Comparison of ENCODE assay signal across 15 cellular contexts in the genomic region with DNA sequence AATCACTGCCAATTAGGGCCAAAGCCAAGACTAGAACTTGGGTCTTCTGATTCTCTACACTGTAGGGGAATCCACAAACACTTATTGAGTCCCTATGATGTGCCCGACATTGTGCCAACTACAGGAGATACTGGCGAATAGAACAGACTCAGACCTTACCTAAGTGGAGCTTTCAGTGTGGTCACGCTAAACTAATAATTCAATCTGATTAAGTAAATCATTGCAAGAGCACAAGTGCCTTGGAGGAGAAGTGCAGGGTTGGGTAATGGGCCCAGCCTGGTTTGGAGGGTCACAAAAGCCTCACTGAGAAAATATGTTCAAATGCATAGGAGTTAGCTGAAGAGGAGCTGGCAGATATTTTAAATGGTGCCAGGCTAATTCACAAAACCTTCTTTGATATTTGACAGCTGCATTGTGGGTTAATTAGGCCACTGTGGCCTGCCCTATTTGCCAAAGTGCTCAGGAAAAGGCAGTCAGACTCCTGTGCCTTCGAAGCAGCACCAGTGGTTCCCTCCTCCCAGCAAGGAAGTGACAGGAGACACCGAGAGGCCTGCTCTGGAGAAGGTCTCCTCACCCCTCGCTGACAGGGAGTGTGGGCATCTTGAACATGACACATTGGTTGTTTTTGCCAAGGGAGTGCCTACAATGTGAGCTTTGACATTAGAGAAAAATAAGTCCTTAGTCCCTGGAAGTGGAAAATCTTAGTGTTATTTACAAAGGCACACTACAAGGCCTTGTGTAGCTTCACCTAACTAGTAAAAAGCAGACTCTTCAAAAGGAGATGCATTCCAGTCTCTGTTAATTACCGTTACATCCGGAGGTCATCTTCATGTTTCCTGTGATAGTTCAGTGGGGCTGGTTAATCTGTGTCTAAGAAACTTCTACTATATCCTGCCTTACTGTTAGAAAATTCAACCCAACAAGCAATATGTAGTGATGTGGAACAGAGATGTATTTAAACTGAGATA. TPM values are rescaled to one million over a fixed set of nuclear protein-coding genes. Genes with fewer than 3 reads are reported as not detected.
A peak's percentile ranks its signal among the peaks of the same experiment; 100 is the strongest.
DNase-seq lines count a peak whose midpoint lies in the region; ATAC-seq and TF ChIP-seq lines count a peak whose summit lies in the region.
"Had no signal": no experiment of that assay in that cellular context is flagged by ENCODE, and none has a peak within 500 bp of the region (broad histone marks: within the 10 kb centered on the region; RNA-seq: fewer than 3 reads in every experiment).

No MANE protein-coding gene starts in this region.

- CTCF ChIA-PET in A673 (lab: Charles Lee), result interaction anchor here (1.1 to 1.2 kb wide), 2 partner anchors 14 to 31 kb away, joined by 3 to 5 read pairs; no protein-coding TSS in a partner anchor

- H3K27me3 ChIP-seq in A673 (replicated peaks; ENCODE audit: insufficient read depth, low read depth, low read length, poor library complexity) (no peaks in the 10 kb centered on the region), prostate gland (replicated peaks; ENCODE audit: insufficient read depth) (no peaks in the 10 kb centered on the region)
- H3K27me3 ChIP-seq: heart left ventricle had no signal

- no peak overlapping the region for H3K4me3 Mint-ChIP-seq in T-helper 2 cell treated with Interferon-gamma antibody and Interleukin-4, amounts not matched to agents 5 μg/mL and 100 μg/mL, for 36 hours
- H3K4me3 Mint-ChIP-seq in stimulated activated effector memory CD8-positive, alpha-beta T cell treated with anti-CD3 and anti-CD28 coated beads, Interleukin-12 subunit alpha, Interleukin-12 subunit beta, amount 100 ng/mL, for 72 hours, result no peak overlapping the region
- H3K4me3 Mint-ChIP-seq: T-helper 1 cell treated with Interleukin-12 subunit alpha and Interleukin-12 subunit beta and Interleukin-4 antibody, amounts not matched to agents 30 μg/mL and 1 μg/mL, for 36 hours had no signal

- DNase-seq in A673 (ENCODE audit: low spot score) (peak; percentile 91), dermis blood vessel endothelial cell (peak; percentile 86), prostate gland (ENCODE audit: low spot score) (no peak), SIG-M5 (lab: John Stamatoyannopoulos, UW) (no peak)
- DNase-seq in T-helper 2 cell treated with Interferon-gamma antibody and Interleukin-4, amounts not matched to agents 5 μg/mL and 100 μg/mL, for 36 hours (ENCODE audit: low spot score), result no peak
- no peak for DNase-seq in stimulated activated effector memory CD8-positive, alpha-beta T cell treated with anti-CD3 and anti-CD28 coated beads, Interleukin-12 subunit alpha, Interleukin-12 subunit beta, amount 100 ng/mL, for 72 hours (ENCODE audit: low spot score in 2 of 2)
- DNase-seq: activated CD8-positive, alpha-beta memory T cell treated with anti-CD3 and anti-CD28 coated beads for 24 hours; heart left ventricle; left colon; NCI-H1092 treated with DMSO at 0.1 percent for 48 hours; NCI-H345; trophoblast cell had no signal

- H3K27ac Mint-ChIP-seq in T-helper 2 cell treated with Interferon-gamma antibody and Interleukin-4, amounts not matched to agents 5 μg/mL and 100 μg/mL, for 36 hours, result no peak overlapping the region
- H3K27ac Mint-ChIP-seq in stimulated activated effector memory CD8-positive, alpha-beta T cell treated with anti-CD3 and anti-CD28 coated beads, Interleukin-12 subunit alpha, Interleukin-12 subunit beta, amount 100 ng/mL, for 72 hours, result no peak overlapping the region
- H3K27ac Mint-ChIP-seq: T-helper 1 cell treated with Interleukin-12 subunit alpha and Interleukin-12 subunit beta and Interleukin-4 antibody, amounts not matched to agents 30 μg/mL and 1 μg/mL, for 36 hours had no signal

- TF ChIP-seq POLR2A in prostate gland (IDR thresholded peaks at IDR 0.05), result no peak

- H3K9me3 ChIP-seq in A673 (ENCODE audit: low read depth, low read length, poor library complexity, severe bottlenecking) (no peaks in the 10 kb centered on the region), mesodermal cell (ENCODE audit: control insufficient read depth, low read length) (peaks cover 4% of the 10 kb centered on the region), prostate gland (no peaks in the 10 kb centered on the region)
- H3K9me3 ChIP-seq: heart left ventricle had no signal

- POLR2A ChIA-PET in A673 (lab: Charles Lee; ENCODE audit: low non-redundant PET), result no interaction called here

- TF ChIP-seq CTCF in A673 (conservative IDR thresholded peaks at IDR 0.05; ENCODE audit: low read depth, low read length) (no peak), prostate gland (IDR thresholded peaks at IDR 0.05) (no peak)

- BruUV-seq in A673 (replicated peaks; lab: Mats Ljungman, UMichigan), result no TSS peak

- H3K36me3 ChIP-seq in A673 (ENCODE audit: insufficient read depth, low read length, poor library complexity, severe bottlenecking) (no peaks in the 10 kb centered on the region), mesodermal cell (ENCODE audit: control insufficient read depth, insufficient read depth, low read length) (no peaks in the 10 kb centered on the region), prostate gland (no peaks in the 10 kb centered on the region)
- H3K36me3 ChIP-seq: heart left ventricle had no signal

- H3K4me1 ChIP-seq in A673 (ENCODE audit: insufficient read depth, low read length, poor library complexity, severe bottlenecking), result peaks cover 38% of the 10 kb centered on the region
- peaks cover 10% of the 10 kb centered on the region for H3K4me1 ChIP-seq in mesodermal cell (ENCODE audit: control insufficient read depth, insufficient read depth, low read length, poor library complexity, severe bottlenecking)
- no peaks in the 10 kb centered on the region for H3K4me1 ChIP-seq in prostate gland (replicated peaks)

- peak; percentile 59 for ATAC-seq in HG03571 (IDR thresholded peaks at IDR 0.05; ENCODE audit: unreplicated experiment)
- ATAC-seq in stimulated activated effector memory CD8-positive, alpha-beta T cell treated with anti-CD3 and anti-CD28 coated beads, Interleukin-12 subunit alpha, Interleukin-12 subunit beta, amount 100 ng/mL, for 72 hours, result no peak
- ATAC-seq: left colon had no signal

- no peak overlapping the region for H3K4me3 ChIP-seq in A673 (ENCODE audit: low read depth, low read length, poor library complexity, severe bottlenecking)
- H3K4me3 ChIP-seq in mesodermal cell (ENCODE audit: extremely low read depth, insufficient read depth, low read length, poor library complexity, severe bottlenecking), result no peak overlapping the region
- no peak overlapping the region for H3K4me3 ChIP-seq in prostate gland
- H3K4me3 ChIP-seq: heart left ventricle had no signal

- H3K9me3 Mint-ChIP-seq in T-helper 2 cell treated with Interferon-gamma antibody and Interleukin-4, amounts not matched to agents 5 μg/mL and 100 μg/mL, for 36 hours, result no peaks in the 10 kb centered on the region
- no peaks in the 10 kb centered on the region for H3K9me3 Mint-ChIP-seq in stimulated activated effector memory CD8-positive, alpha-beta T cell treated with anti-CD3 and anti-CD28 coated beads, Interleukin-12 subunit alpha, Interleukin-12 subunit beta, amount 100 ng/mL, for 72 hours
- H3K9me3 Mint-ChIP-seq: T-helper 1 cell treated with Interleukin-12 subunit alpha and Interleukin-12 subunit beta and Interleukin-4 antibody, amounts not matched to agents 30 μg/mL and 1 μg/mL, for 36 hours had no signal

- H3K4me1 Mint-ChIP-seq in T-helper 2 cell treated with Interferon-gamma antibody and Interleukin-4, amounts not matched to agents 5 μg/mL and 100 μg/mL, for 36 hours (ENCODE audit: low read depth), result no peaks in the 10 kb centered on the region
- H3K4me1 Mint-ChIP-seq in stimulated activated effector memory CD8-positive, alpha-beta T cell treated with anti-CD3 and anti-CD28 coated beads, Interleukin-12 subunit alpha, Interleukin-12 subunit beta, amount 100 ng/mL, for 72 hours, result no peaks in the 10 kb centered on the region

- WGBS in mesodermal cell (ENCODE audit: insufficient coverage in 2 of 2), 2 experiments, result 59 to 86% methylated on average over 2 to 4 of the region's 8 CpGs
- 74% methylated on average over 8 of the region's 8 CpGs for WGBS in prostate gland

- no peaks in the 10 kb centered on the region for H3K36me3 Mint-ChIP-seq in T-helper 2 cell treated with Interferon-gamma antibody and Interleukin-4, amounts not matched to agents 5 μg/mL and 100 μg/mL, for 36 hours (ENCODE audit: low read depth)
- no peaks in the 10 kb centered on the region for H3K36me3 Mint-ChIP-seq in stimulated activated effector memory CD8-positive, alpha-beta T cell treated with anti-CD3 and anti-CD28 coated beads, Interleukin-12 subunit alpha, Interleukin-12 subunit beta, amount 100 ng/mL, for 72 hours

- peak overlapping the region; percentile 85 for H3K27ac ChIP-seq in A673 (ENCODE audit: low read depth, low read length, poor library complexity, severe bottlenecking)
- peak overlapping the region; percentile 25 for H3K27ac ChIP-seq in mesodermal cell (ENCODE audit: low read depth, low read length, severe bottlenecking)
- no peak overlapping the region for H3K27ac ChIP-seq in prostate gland

- intact Hi-C loops in A673 (cut with micrococcal nuclease; ENCODE audit: unreplicated experiment), result no loop called here
- intact Hi-C loops in prostate gland (cut with DNase I), result no loop called here

- no peaks in the 10 kb centered on the region for H3K27me3 Mint-ChIP-seq in T-helper 2 cell treated with Interferon-gamma antibody and Interleukin-4, amounts not matched to agents 5 μg/mL and 100 μg/mL, for 36 hours (ENCODE audit: low read depth)

RNA-seq across cellular contexts. Expression of gene TRAF1, which starts 24.1 kb away (rescaled TPM):
- total RNA-seq in A673 (2021) (0.73 and 0.85 TPM in 2 replicates), dermis blood vessel endothelial cell (1.1 and 4.4 TPM in 2 replicates), prostate gland (1 to 10 TPM; 3.1 to 6.9 TPM)
- polyA plus RNA-seq in mesodermal cell (2013, experiment 1 of 2), result 2.7 TPM
- 2.2 TPM for polyA plus RNA-seq in mesodermal cell (2013, experiment 2 of 2)

Comparison
In these comparisons a context has a peak if more than half of its experiments do, and no peak if none do; other contexts are left out.
1. DNase-seq: peak in A673 (single experiment) and dermis blood vessel endothelial cell (single experiment); none in T-helper 2 cell treated with Interferon-gamma antibody and Interleukin-4, amounts not matched to agents 5 μg/mL and 100 μg/mL, for 36 hours (single experiment), prostate gland (single experiment), stimulated activated effector memory CD8-positive, alpha-beta T cell treated with anti-CD3 and anti-CD28 coated beads, Interleukin-12 subunit alpha, Interleukin-12 subunit beta, amount 100 ng/mL, for 72 hours (0 of 2) and SIG-M5 (single experiment).
2. H3K27ac ChIP-seq: peak in A673 (single experiment) and mesodermal cell (single experiment); none in prostate gland (0 of 2).